1 cellular context compared by ENCODE assay signal in the genomic region with DNA sequence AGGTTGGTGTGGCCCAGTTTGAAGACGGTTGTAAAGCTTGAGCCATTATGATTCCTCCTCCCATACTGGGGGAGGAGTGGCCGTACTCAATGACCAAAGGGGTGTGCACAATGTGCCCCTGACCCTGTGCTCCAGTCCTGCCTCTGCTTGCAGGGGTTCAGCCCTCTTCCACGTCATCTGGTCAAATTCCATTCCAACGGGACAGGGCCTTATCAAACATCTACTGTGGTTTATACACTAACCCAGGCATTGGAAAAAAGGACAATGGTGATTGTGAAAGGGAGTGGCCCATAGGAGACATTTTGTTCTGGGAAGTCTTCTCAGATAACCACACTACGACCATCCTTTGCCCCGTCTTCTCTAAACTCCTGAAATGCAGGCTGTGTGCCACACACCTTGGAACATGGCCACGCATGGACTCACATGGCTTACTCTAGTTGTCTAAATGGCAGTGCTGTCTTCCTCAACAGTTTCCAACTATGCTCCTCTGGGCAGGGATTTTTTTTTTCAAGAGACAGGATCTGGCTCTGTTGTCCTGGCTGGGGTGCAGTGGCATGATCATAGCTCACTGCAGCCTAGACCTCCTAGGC.
TF ChIP-seq lines count a peak whose summit lies in the region.

No MANE protein-coding gene starts in this region.

TF ChIP-seq in IMR-90, 13 proteins besides CTCF, POLR2A, EP300 and RAD21 (continued from another document):
- TF ChIP-seq, protein P1, sequence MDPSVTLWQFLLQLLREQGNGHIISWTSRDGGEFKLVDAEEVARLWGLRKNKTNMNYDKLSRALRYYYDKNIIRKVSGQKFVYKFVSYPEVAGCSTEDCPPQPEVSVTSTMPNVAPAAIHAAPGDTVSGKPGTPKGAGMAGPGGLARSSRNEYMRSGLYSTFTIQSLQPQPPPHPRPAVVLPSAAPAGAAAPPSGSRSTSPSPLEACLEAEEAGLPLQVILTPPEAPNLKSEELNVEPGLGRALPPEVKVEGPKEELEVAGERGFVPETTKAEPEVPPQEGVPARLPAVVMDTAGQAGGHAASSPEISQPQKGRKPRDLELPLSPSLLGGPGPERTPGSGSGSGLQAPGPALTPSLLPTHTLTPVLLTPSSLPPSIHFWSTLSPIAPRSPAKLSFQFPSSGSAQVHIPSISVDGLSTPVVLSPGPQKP (IDR thresholded peaks at IDR 0.05; ENCODE audit: borderline replicate concordance, low read depth, low read length), result no peak
